1 cellular context compared by ENCODE assay signal in genomic region chr3:73600293-73600938, GRCh38.
A peak's percentile ranks its signal among the peaks of the same experiment; 100 is the strongest.
TF ChIP-seq lines count a peak whose summit lies in the region.

No MANE protein-coding gene starts in this region.

TF ChIP-seq in SK-N-SH treated with all-trans-retinoic acid at 6 μM for 48 hours, 23 proteins besides CTCF, POLR2A, EP300 and RAD21 (continued from another document):
- TF ChIP-seq PATZ1 (CRISPR knock-in tag; IDR thresholded peaks at IDR 0.05; ENCODE audit: borderline replicate concordance) (peak; percentile 94), ZNF70 (CRISPR knock-in tag; IDR thresholded peaks at IDR 0.05) (no peak), ZFP30 (CRISPR knock-in tag; IDR thresholded peaks at IDR 0.05) (no peak), ISL1 (CRISPR knock-in tag; IDR thresholded peaks at IDR 0.05) (peak; percentile 98), ZC3H10 (CRISPR knock-in tag; IDR thresholded peaks at IDR 0.05) (peak; percentile 99), CSRNP3 (CRISPR knock-in tag; IDR thresholded peaks at IDR 0.05) (peak; percentile 92), CSDC2 (CRISPR knock-in tag; IDR thresholded peaks at IDR 0.05) (peak; percentile 95; the same call in 1 of the 2 replicates), RARB (CRISPR knock-in tag; IDR thresholded peaks at IDR 0.05) (peak; percentile 97), SNAI2 (CRISPR knock-in tag; IDR thresholded peaks at IDR 0.05) (peak; percentile 95), ZNF565 (CRISPR knock-in tag; conservative IDR thresholded peaks at IDR 0.05; ENCODE audit: low read depth) (no peak), TCF4 (CRISPR knock-in tag; IDR thresholded peaks at IDR 0.05; ENCODE audit: borderline replicate concordance) (peak; percentile 93), ESRRG (CRISPR knock-in tag; IDR thresholded peaks at IDR 0.05) (peak; percentile 87), ZFP3 (CRISPR knock-in tag; IDR thresholded peaks at IDR 0.05) (no peak), PPARA (CRISPR knock-in tag; IDR thresholded peaks at IDR 0.05; ENCODE audit: borderline replicate concordance) (no peak), CREB5 (CRISPR knock-in tag; IDR thresholded peaks at IDR 0.05; ENCODE audit: low read depth) (peak; percentile 92), POU6F1 (CRISPR knock-in tag; IDR thresholded peaks at IDR 0.05; ENCODE audit: borderline replicate concordance, low read depth) (peak; percentile 94), ZNF8 (CRISPR knock-in tag; IDR thresholded peaks at IDR 0.05) (peak; percentile 50)
